ENCODE assay signal across 10 cellular contexts in genomic region chr7:47153571-47153970, GRCh38.
DNase-seq lines count a peak whose midpoint lies in the region; ATAC-seq and TF ChIP-seq lines count a peak whose summit lies in the region.
"Had no signal": no experiment of that assay in that cellular context is flagged by ENCODE, and none has a peak within 500 bp of the region (broad histone marks: within the 10 kb centered on the region; RNA-seq: fewer than 3 reads in every experiment).

No MANE protein-coding gene starts in this region.

- ATAC-seq in WTC11 (peak; percentile 100), lung (ENCODE audit: insufficient read depth, low FRiP score) (peak; percentile 39)

- no peak for TF ChIP-seq EP300 in suprapubic skin (IDR thresholded peaks at IDR 0.05)

- H3K27ac Mint-ChIP-seq in WTC11: peak overlapping the region; percentile 53; the same call in 1 of the 2 replicates

- peaks cover 3% of the 10 kb centered on the region; the same call in 1 of the 2 replicates for H3K36me3 Mint-ChIP-seq in WTC11

- H3K4me3 Mint-ChIP-seq in WTC11: no peak overlapping the region

- no peaks in the 10 kb centered on the region for H3K27me3 Mint-ChIP-seq in WTC11 (ENCODE audit: low read depth)

- H3K4me1 Mint-ChIP-seq in WTC11: peaks cover 25% of the 10 kb centered on the region

- 59 to 76% methylated on average over 6 of the region's 6 CpGs for WGBS in lung, 2 donors
- WGBS in suprapubic skin: 69% methylated on average over 6 of the region's 6 CpGs

- no peaks in the 10 kb centered on the region for H3K36me3 ChIP-seq in ACC112 (ENCODE audit: insufficient read depth, low read length)
- no peaks in the 10 kb centered on the region for H3K36me3 ChIP-seq in lung (ENCODE audit: control insufficient read depth in 2 of 2, insufficient read depth in 2 of 2, low read length in 2 of 2)
- H3K36me3 ChIP-seq in suprapubic skin: no peaks in the 10 kb centered on the region

- no peaks in the 10 kb centered on the region for H3K79me2 ChIP-seq in ACC112 (ENCODE audit: control insufficient read depth, insufficient read depth, low read length, unreplicated experiment)

- H3K4me1 ChIP-seq in ACC112 (ENCODE audit: control insufficient read depth, insufficient read depth, low read length, unreplicated experiment) (peaks cover 21% of the 10 kb centered on the region), lung (ENCODE audit: control insufficient read depth in 2 of 2, insufficient read depth in 2 of 2, low read length in 2 of 2) (peaks cover 9 to 10% of the 10 kb centered on the region in 2 donors), suprapubic skin (no peaks in the 10 kb centered on the region)

- no peak overlapping the region for H2AFZ ChIP-seq in ACC112 (ENCODE audit: low read length, unreplicated experiment)

- CTCF ChIA-PET in WTC11 (lab: Charles Lee): interaction anchor here (0.9 to 1.5 kb wide), 6 partner anchors 13 to 1290 kb away, joined by 3 to 7 read pairs (median 6); no protein-coding TSS in a partner anchor
- CTCF ChIA-PET in RWPE1 (lab: Yijun Ruan, JAX): interaction anchor here (0.6 kb wide), 1 partner anchor 611 kb away, joined by 3 read pairs; no protein-coding TSS in a partner anchor

- DNase-seq in M059J (ENCODE audit: low read depth): peak; percentile 29
- DNase-seq in WTC11 (ENCODE audit: low spot score): peak; percentile 73
- DNase-seq in lung (ENCODE audit: low spot score): peak; percentile 69
- no peak for DNase-seq in RWPE1 (ENCODE audit: low spot score)
- no peak for DNase-seq in occipital lobe (lab: John Stamatoyannopoulos, UW)
- DNase-seq in effector CD8-positive, alpha-beta T cell (lab: John Stamatoyannopoulos, UW): no peak
- DNase-seq in suprapubic skin (ENCODE audit: low spot score in 2 of 2): no peak
- DNase-seq: activated CD8-positive, alpha-beta memory T cell treated with anti-CD3 and anti-CD28 coated beads, Interleukin-2, amount 50 U/mL, for 4 hours; T-helper 2 cell had no signal

- H3K27ac ChIP-seq in ACC112 (ENCODE audit: low read depth, low read length): peak overlapping the region; percentile 26; the same call in 1 of the 2 replicates
- peak overlapping the region in 1 of 2 donors; percentile 30 for H3K27ac ChIP-seq in lung (ENCODE audit: low read depth in 1 of 2, low read length in 1 of 2)
- no peak overlapping the region for H3K27ac ChIP-seq in RWPE1
- no peak overlapping the region for H3K27ac ChIP-seq in suprapubic skin

- H3K9me3 ChIP-seq in lung (ENCODE audit: control insufficient read depth in 2 of 2, insufficient read depth in 1 of 2, low read length in 1 of 2): no peaks in the 10 kb centered on the region
- no peaks in the 10 kb centered on the region for H3K9me3 ChIP-seq in suprapubic skin

- POLR2A ChIA-PET in WTC11 (lab: Charles Lee): no interaction called here
- POLR2A ChIA-PET in RWPE1 (lab: Yijun Ruan, JAX; ENCODE audit: low non-redundant PET): no interaction called here

- no peak for TF ChIP-seq POLR2A in suprapubic skin (IDR thresholded peaks at IDR 0.05)

- no peak overlapping the region for H3K4me3 ChIP-seq in ACC112 (ENCODE audit: low read depth, low read length)
- H3K4me3 ChIP-seq in lung: no peak overlapping the region
- no peak overlapping the region for H3K4me3 ChIP-seq in suprapubic skin

- TF ChIP-seq CTCF in WTC11 (IDR thresholded peaks at IDR 0.05): no peak
- TF ChIP-seq CTCF in lung (IDR thresholded peaks at IDR 0.05; ENCODE audit: control extremely low read depth, extremely low read depth): no peak
- TF ChIP-seq CTCF in RWPE1 (conservative IDR thresholded peaks at IDR 0.05; ENCODE audit: low read depth): no peak
- no peak for TF ChIP-seq CTCF in suprapubic skin (IDR thresholded peaks at IDR 0.05)

- H3K27me3 ChIP-seq in ACC112 (ENCODE audit: insufficient read depth, low read length) (no peaks in the 10 kb centered on the region), lung (ENCODE audit: control insufficient read depth, insufficient read depth) (no peaks in the 10 kb centered on the region), suprapubic skin (no peaks in the 10 kb centered on the region)

- H3K9me3 Mint-ChIP-seq in WTC11: peaks cover 9% of the 10 kb centered on the region

TF ChIP-seq in WTC11, 78 proteins besides CTCF, POLR2A, EP300 and RAD21 (continues in another document):
- no peak for TF ChIP-seq PREB (CRISPR knock-in tag; IDR thresholded peaks at IDR 0.05; ENCODE audit: borderline replicate concordance)
- TF ChIP-seq E2F5 (CRISPR knock-in tag; IDR thresholded peaks at IDR 0.05): no peak
- no peak for TF ChIP-seq ERG (CRISPR knock-in tag; IDR thresholded peaks at IDR 0.05)
- no peak for TF ChIP-seq EMX1 (CRISPR knock-in tag; IDR thresholded peaks at IDR 0.05)
- TF ChIP-seq CREB1 (CRISPR knock-in tag; IDR thresholded peaks at IDR 0.05): no peak
- TF ChIP-seq ZNF121 (CRISPR knock-in tag; IDR thresholded peaks at IDR 0.05): 0 out of 2 replicates have a peak, but pooled peaks have one; percentile 5
- TF ChIP-seq STAT6 (CRISPR knock-in tag; conservative IDR thresholded peaks at IDR 0.05; ENCODE audit: low read depth): no peak
- TF ChIP-seq PRDM15 (CRISPR knock-in tag; IDR thresholded peaks at IDR 0.05): no peak

Comparison
In these comparisons a context has a peak if more than half of its experiments do, and no peak if none do; other contexts are left out.
1. DNase-seq: peak in M059J (single experiment), WTC11 (single experiment) and lung (single experiment); none in RWPE1 (single experiment), occipital lobe (single experiment), effector CD8-positive, alpha-beta T cell (single experiment) and suprapubic skin (0 of 2).